In genomic region chr17:41060052-41060604, GRCh38 we compare ENCODE assay signal across 15 cellular contexts. TPM values are rescaled to one million over a fixed set of nuclear protein-coding genes. Genes with fewer than 3 reads are reported as not detected.
DNase-seq lines count a peak whose midpoint lies in the region; ATAC-seq lines count a peak whose summit lies in the region.
"Had no signal": no experiment of that assay in that cellular context is flagged by ENCODE, and none has a peak within 500 bp of the region (broad histone marks: within the 10 kb centered on the region; RNA-seq: fewer than 3 reads in every experiment).

TSS of gene KRTAP2-3 (minus strand) at chr17:41060114. CDS start at chr17:41060050, 64 bp downstream.

- no peaks in the 10 kb centered on the region for H3K79me2 ChIP-seq in ACC112 (ENCODE audit: control insufficient read depth, insufficient read depth, low read length, unreplicated experiment)

- H3K36me3 Mint-ChIP-seq in CD8-positive, alpha-beta memory T cell: no peaks in the 10 kb centered on the region

- H3K9ac ChIP-seq in adipocyte (ENCODE audit: low read length): peak within 1 kb of the TSS; percentile 52

- peaks cover 0 to 4% (median 0%) of the 10 kb centered on the region in 5 donors for H3K9me3 Mint-ChIP-seq in CD8-positive, alpha-beta memory T cell
- H3K9me3 Mint-ChIP-seq: activated T-cell treated with anti-CD3 and anti-CD28 coated beads, Interleukin-2, amount 50 U/mL, for 72 hours had no signal

- H3K9me3 ChIP-seq in adipocyte (ENCODE audit: control insufficient read depth, low read length): no peaks in the 10 kb centered on the region
- H3K9me3 ChIP-seq in CD8-positive, alpha-beta memory T cell (ENCODE audit: low read length): no peaks in the 10 kb centered on the region
- H3K9me3 ChIP-seq: upper lobe of right lung had no signal

- H3K4me3 Mint-ChIP-seq in CD8-positive, alpha-beta memory T cell: no peak within 1 kb of the TSS
- H3K4me3 Mint-ChIP-seq: activated T-cell treated with anti-CD3 and anti-CD28 coated beads, Interleukin-2, amount 50 U/mL, for 72 hours had no signal

- peaks cover 49% of the 10 kb centered on the region for H3K4me1 ChIP-seq in ACC112 (ENCODE audit: control insufficient read depth, insufficient read depth, low read length, unreplicated experiment)
- peaks cover 42% of the 10 kb centered on the region for H3K4me1 ChIP-seq in adipocyte (ENCODE audit: control insufficient read depth, insufficient read depth, low read length)
- no peaks in the 10 kb centered on the region for H3K4me1 ChIP-seq in CD8-positive, alpha-beta memory T cell (ENCODE audit: insufficient read depth, low read length)
- H3K4me1 ChIP-seq: upper lobe of right lung had no signal

- intact Hi-C loops in cardiac septum (cut with DNase I): no loop called here

- peak; percentile 50 for DNase-seq in HPDE6-E6E7 (ENCODE audit: extremely low spot score)
- DNase-seq in adipocyte (ENCODE audit: low read depth): peak; percentile 91
- peak; percentile 96 for DNase-seq in iris pigment epithelial cell (ENCODE audit: low read depth)
- no peak for DNase-seq in cardiac septum (ENCODE audit: low spot score)
- no peak for DNase-seq in NCI-H524 treated with DMSO at 0.1 percent for 48 hours (lab: John Stamatoyannopoulos, UW)
- DNase-seq in CD8-positive, alpha-beta memory T cell: no peak
- DNase-seq: activated T-cell treated with anti-CD3 and anti-CD28 coated beads, Interleukin-2, amount 50 U/mL, for 72 hours; AML-193; Kasumi-1; NCI-H526 treated with DMSO at 0.1 percent for 48 hours; T-helper 9 cell; upper lobe of right lung had no signal

- H3K27ac Mint-ChIP-seq in CD8-positive, alpha-beta memory T cell: peak within 1 kb of the TSS in 1 of 8 donors; percentile 16
- H3K27ac Mint-ChIP-seq: activated T-cell treated with anti-CD3 and anti-CD28 coated beads, Interleukin-2, amount 50 U/mL, for 72 hours had no signal

- POLR2A ChIA-PET in CD8-positive, alpha-beta memory T cell (lab: Charles Lee): interaction anchor here (0.6 kb wide), 1 partner anchor 88 kb away, joined by 3 read pairs; no protein-coding TSS in a partner anchor

- H3K27me3 ChIP-seq in ACC112 (ENCODE audit: insufficient read depth, low read length) (no peaks in the 10 kb centered on the region), adipocyte (replicated peaks; ENCODE audit: control insufficient read depth, insufficient read depth, low read length) (no peaks in the 10 kb centered on the region)
- no peaks in the 10 kb centered on the region for H3K27me3 ChIP-seq in CD8-positive, alpha-beta memory T cell (ENCODE audit: insufficient read depth, low read length, poor library complexity, severe bottlenecking)

- H2AFZ ChIP-seq in ACC112 (ENCODE audit: low read length, unreplicated experiment): peak within 1 kb of the TSS; percentile 53

- H3K4me1 Mint-ChIP-seq in CD8-positive, alpha-beta memory T cell: no peaks in the 10 kb centered on the region

- H3K4me3 ChIP-seq in ACC112 (ENCODE audit: low read depth, low read length): no peak within 1 kb of the TSS; the same call in 1 of the 2 replicates
- peak within 1 kb of the TSS; percentile 18 for H3K4me3 ChIP-seq in adipocyte (ENCODE audit: low read length)
- H3K4me3 ChIP-seq in CD8-positive, alpha-beta memory T cell (ENCODE audit: low read length): no peak within 1 kb of the TSS
- H3K4me3 ChIP-seq: coronary artery, upper lobe of right lung had no signal

- H3K27me3 Mint-ChIP-seq in CD8-positive, alpha-beta memory T cell: peaks cover 33 to 64% of the 10 kb centered on the region in 2 donors

- CTCF ChIA-PET in CD8-positive, alpha-beta memory T cell (lab: Charles Lee): no interaction called here

- H3K36me3 ChIP-seq in ACC112 (ENCODE audit: insufficient read depth, low read length) (no peaks in the 10 kb centered on the region), adipocyte (ENCODE audit: control insufficient read depth, insufficient read depth, low read length, severe bottlenecking) (no peaks in the 10 kb centered on the region)
- H3K36me3 ChIP-seq in CD8-positive, alpha-beta memory T cell (ENCODE audit: insufficient read depth, low read length): no peaks in the 10 kb centered on the region
- H3K36me3 ChIP-seq: upper lobe of right lung had no signal

- peak within 1 kb of the TSS; percentile 93 for H3K27ac ChIP-seq in ACC112 (ENCODE audit: low read depth, low read length)
- H3K27ac ChIP-seq in CD8-positive, alpha-beta memory T cell (ENCODE audit: low read depth, low read length): no peak within 1 kb of the TSS
- H3K27ac ChIP-seq: coronary artery, upper lobe of right lung had no signal

- no peak for ATAC-seq in GM21529 (IDR thresholded peaks at IDR 0.05; ENCODE audit: unreplicated experiment)
- ATAC-seq: activated T-cell treated with anti-CD3 and anti-CD28 coated beads, Interleukin-2, amount 50 U/mL, for 72 hours had no signal

RNA-seq across cellular contexts. Expression of gene KRTAP2-3, which starts in this region (rescaled TPM):
- not detected for total RNA-seq in cardiac septum
- not detected for total RNA-seq in CD8-positive, alpha-beta memory T cell
- not detected for polyA plus RNA-seq in CD8-positive, alpha-beta memory T cell
- total RNA-seq: activated T-cell treated with anti-CD3 and anti-CD28 coated beads, Interleukin-2, amount 50 U/mL, for 72 hours; upper lobe of right lung had no signal

Comparison
In these comparisons a context has a peak if more than half of its experiments do, and no peak if none do; other contexts are left out.
1. DNase-seq: peak in HPDE6-E6E7 (single experiment), adipocyte (single experiment) and iris pigment epithelial cell (single experiment); none in cardiac septum (single experiment), NCI-H524 treated with DMSO at 0.1 percent for 48 hours (single experiment) and CD8-positive, alpha-beta memory T cell (0 of 5).